ENCODE assay signal across 1 cellular context in the genomic region with DNA sequence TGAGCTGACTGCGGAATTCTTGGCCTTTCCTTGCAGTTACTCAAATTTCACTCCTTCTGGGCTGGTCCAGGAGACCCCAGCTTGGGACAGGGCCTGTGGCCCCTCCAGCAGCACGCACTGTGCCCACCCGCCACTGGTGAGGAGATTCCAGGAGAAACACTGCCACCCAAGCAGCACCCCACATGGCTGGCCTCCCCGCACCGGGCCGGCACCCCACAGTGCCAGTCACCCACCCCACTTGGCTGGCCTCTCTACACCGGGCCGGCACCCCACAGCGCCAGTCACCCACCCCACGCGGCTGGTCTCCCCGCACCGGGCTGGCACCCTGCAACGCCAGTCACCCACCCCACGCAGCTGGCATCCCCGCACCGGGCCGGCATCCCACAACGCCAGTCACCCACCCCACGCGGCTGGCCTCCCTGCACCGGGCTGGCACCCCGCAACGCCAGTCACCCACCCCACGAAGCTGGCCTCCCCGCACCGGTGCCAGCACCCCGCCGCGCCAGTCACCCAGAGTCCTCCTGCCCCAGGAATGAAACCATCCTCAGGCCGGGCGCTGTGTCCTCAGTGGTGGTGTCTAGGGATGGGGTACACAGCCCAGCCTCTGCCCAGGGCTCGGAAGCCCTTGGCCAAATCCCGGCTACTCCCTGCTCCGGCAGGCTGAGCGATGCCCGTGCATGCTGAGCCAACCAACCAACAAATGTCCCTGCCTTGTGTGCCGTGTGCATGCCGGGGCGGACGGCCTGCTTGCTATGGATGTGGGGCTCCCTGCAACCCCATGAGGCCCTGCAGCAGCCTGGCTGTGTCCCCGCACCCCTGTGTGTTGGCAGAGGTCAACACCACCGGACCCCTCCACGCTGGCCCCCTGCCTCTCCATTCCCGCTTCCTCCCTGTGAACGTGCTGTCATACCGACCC.
TF ChIP-seq lines count a peak whose summit lies in the region.

No MANE protein-coding gene starts in this region.

TF ChIP-seq in H1, 55 proteins besides CTCF, POLR2A, EP300 and RAD21:
- TF ChIP-seq CHD1 (IDR thresholded peaks at IDR 0.05; ENCODE audit: low read depth, low read length) (no peak), NRF1 (IDR thresholded peaks at IDR 0.05; ENCODE audit: low read depth, low read length) (no peak), JUND (IDR thresholded peaks at IDR 0.05; ENCODE audit: low read length) (no peak), TAF7 (optimal IDR thresholded peaks at IDR 0.05; ENCODE audit: borderline replicate concordance, low read depth, low read length) (no peak), KDM4A (IDR thresholded peaks at IDR 0.05; ENCODE audit: low read depth, low read length, severe bottlenecking) (no peak), BCL11A (IDR thresholded peaks at IDR 0.05; ENCODE audit: low read depth in 2 of 2, low read length in 2 of 2) (no peak), SP1 (IDR thresholded peaks at IDR 0.05; ENCODE audit: low read depth, low read length) (no peak), BRCA1 (IDR thresholded peaks at IDR 0.05; ENCODE audit: low read depth, low read length) (no peak), CTBP2 (IDR thresholded peaks at IDR 0.05; ENCODE audit: borderline replicate concordance, insufficient read depth, insufficient read length, low read length) (no peak), HDAC6 (IDR thresholded peaks at IDR 0.05; ENCODE audit: low read depth, low read length) (no peak), SUZ12 (IDR thresholded peaks at IDR 0.05; ENCODE audit: low read length) (no peak), SIN3A (conservative IDR thresholded peaks at IDR 0.05 in 1 of 2, IDR thresholded peaks at IDR 0.05 in 1 of 2; ENCODE audit: low read depth in 1 of 2, low read length in 2 of 2) (no peak), MAFK (IDR thresholded peaks at IDR 0.05; ENCODE audit: low read depth, low read length) (no peak), TBP (IDR thresholded peaks at IDR 0.05; ENCODE audit: low read depth, low read length) (no peak), TEAD4 (IDR thresholded peaks at IDR 0.05; ENCODE audit: low read depth, low read length) (no peak), RXRA (IDR thresholded peaks at IDR 0.05; ENCODE audit: insufficient read depth, low read depth, low read length) (no peak), EGR1 (IDR thresholded peaks at IDR 0.05; ENCODE audit: borderline replicate concordance, low read depth, low read length) (no peak), SP2 (IDR thresholded peaks at IDR 0.05; ENCODE audit: low read length) (no peak)
- TF ChIP-seq, protein P1, sequence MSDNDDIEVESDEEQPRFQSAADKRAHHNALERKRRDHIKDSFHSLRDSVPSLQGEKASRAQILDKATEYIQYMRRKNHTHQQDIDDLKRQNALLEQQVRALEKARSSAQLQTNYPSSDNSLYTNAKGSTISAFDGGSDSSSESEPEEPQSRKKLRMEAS (IDR thresholded peaks at IDR 0.05), result no peak
